20 cellular contexts compared by ENCODE assay signal in genomic region chr3:173659972-173660371, GRCh38.
"Had no signal": no experiment of that assay in that cellular context is flagged by ENCODE, and none has a peak within 500 bp of the region (broad histone marks: within the 10 kb centered on the region; RNA-seq: fewer than 3 reads in every experiment).

No MANE protein-coding gene starts in this region.

- H3K27ac ChIP-seq: esophagus muscularis mucosa, gastroesophageal sphincter, parathyroid adenoma, tibial nerve, vagina had no signal

- H3K4me3 ChIP-seq: esophagus muscularis mucosa, gastroesophageal sphincter, tibial nerve, vagina had no signal

- H3K79me2 ChIP-seq: parathyroid adenoma had no signal

- H3K9ac ChIP-seq: parathyroid adenoma had no signal

- H3K36me3 ChIP-seq: esophagus muscularis mucosa, gastroesophageal sphincter, tibial nerve, vagina had no signal

- DNase-seq: activated CD4-positive, alpha-beta T cell treated with anti-CD3 and anti-CD28 coated beads, Interleukin-2, amount 10 ng/mL, durations not matched to agents 7 days and 5 days; activated CD8-positive, alpha-beta T cell treated with anti-CD3 and anti-CD28 coated beads, Interleukin-2, amount 10 ng/mL, durations not matched to agents 7 days and 5 days; activated naive CD4-positive, alpha-beta T cell treated with anti-CD3 and anti-CD28 coated beads for 36 hours; activated T-cell treated with anti-CD3 and anti-CD28 coated beads, Interleukin-2, amount 50 U/mL, for 24 hours; anterior cingulate cortex; cerebellar nuclear complex; effector CD8-positive, alpha-beta T cell; midbrain; retina; stimulated activated CD4-positive, alpha-beta T cell treated with anti-CD3 and anti-CD28 coated beads, Interleukin-12 subunit alpha, Interleukin-12 subunit beta, amount 100 ng/mL, for 4 hours; stimulated activated CD4-positive, alpha-beta T cell treated with anti-CD3 and anti-CD28 coated beads, Interleukin-2, amount 100 ng/mL, for 24 hours; stimulated activated naive CD4-positive, alpha-beta T cell treated with Interleukin-2 at 50 U/mL for 16 hours; substantia nigra; T1000 had no signal

- H3K4me1 ChIP-seq: gastroesophageal sphincter, parathyroid adenoma, tibial nerve, vagina had no signal

- H3K27me3 ChIP-seq: esophagus muscularis mucosa, gastroesophageal sphincter, tibial nerve, vagina had no signal

- H3K9me3 ChIP-seq: esophagus muscularis mucosa, gastroesophageal sphincter, tibial nerve, vagina had no signal

- ATAC-seq: activated CD4-positive, CD25-positive, alpha-beta regulatory T cell treated with anti-CD3 and anti-CD28 coated beads, Interleukin-2, amount 50 U/mL, for 24 hours; activated CD8-positive, alpha-beta T cell treated with anti-CD3 and anti-CD28 coated beads, Interleukin-2, amount 10 ng/mL, durations not matched to agents 7 days and 5 days; gastroesophageal sphincter had no signal
